ENCODE assay signal across 1 cellular context in genomic region chr11:124898711-124899110, GRCh38.
TF ChIP-seq lines count a peak whose summit lies in the region.

No MANE protein-coding gene starts in this region.

TF ChIP-seq in HepG2, 621 proteins besides CTCF, POLR2A, EP300 and RAD21 (continued from another document and continues in another):
- peak; percentile 80 for TF ChIP-seq PAXIP1 (CRISPR knock-in tag; conservative IDR thresholded peaks at IDR 0.05)
- TF ChIP-seq ELF1 (CRISPR knock-in tag; IDR thresholded peaks at IDR 0.05) = peak; percentile 67
- TF ChIP-seq ZNF407 (CRISPR knock-in tag; IDR thresholded peaks at IDR 0.05; ENCODE audit: not compliant biosample characterization) = no peak
- no peak for TF ChIP-seq ZBTB46 (CRISPR knock-in tag; IDR thresholded peaks at IDR 0.05; ENCODE audit: borderline replicate concordance)
- no peak for TF ChIP-seq ZSCAN12 (CRISPR knock-in tag; IDR thresholded peaks at IDR 0.05)
- TF ChIP-seq NFE2L2 (IDR thresholded peaks at IDR 0.05; ENCODE audit: low read length) = no peak
- TF ChIP-seq ZBTB10 (CRISPR knock-in tag; IDR thresholded peaks at IDR 0.05; ENCODE audit: borderline replicate concordance) = no peak
- no peak for TF ChIP-seq ZNF773 (CRISPR knock-in tag; IDR thresholded peaks at IDR 0.05; ENCODE audit: borderline replicate concordance)
- TF ChIP-seq DMAP1 (CRISPR knock-in tag; IDR thresholded peaks at IDR 0.05) = no peak
- TF ChIP-seq RAD51 (IDR thresholded peaks at IDR 0.05; ENCODE audit: borderline replicate concordance) = no peak
- no peak for TF ChIP-seq MTA1 (CRISPR knock-in tag; IDR thresholded peaks at IDR 0.05; ENCODE audit: borderline replicate concordance)
- no peak for TF ChIP-seq HNRNPUL1 (IDR thresholded peaks at IDR 0.05; ENCODE audit: low read depth, low read length)
- no peak for TF ChIP-seq ZNF780A (CRISPR knock-in tag; IDR thresholded peaks at IDR 0.05)
- no peak for TF ChIP-seq CSRNP2 (CRISPR knock-in tag; conservative IDR thresholded peaks at IDR 0.05; ENCODE audit: low read depth)
- no peak for TF ChIP-seq ZNF207 (IDR thresholded peaks at IDR 0.05; ENCODE audit: borderline replicate concordance)
- TF ChIP-seq ZBTB20 (CRISPR knock-in tag; IDR thresholded peaks at IDR 0.05; ENCODE audit: borderline replicate concordance, low read depth) = no peak
- no peak for TF ChIP-seq PITX1 (CRISPR knock-in tag; IDR thresholded peaks at IDR 0.05)
- TF ChIP-seq ATAD3A (CRISPR knock-in tag; IDR thresholded peaks at IDR 0.05) = no peak
- no peak for TF ChIP-seq ZNF574 (CRISPR knock-in tag; IDR thresholded peaks at IDR 0.05)
- no peak for TF ChIP-seq REST (IDR thresholded peaks at IDR 0.05; ENCODE audit: borderline replicate concordance in 1 of 2, low read depth in 1 of 2, low read length in 2 of 2)
- no peak for TF ChIP-seq KLF12 (CRISPR knock-in tag; IDR thresholded peaks at IDR 0.05; ENCODE audit: borderline replicate concordance)
- TF ChIP-seq ZNF501 (CRISPR knock-in tag; IDR thresholded peaks at IDR 0.05) = no peak
- no peak for TF ChIP-seq ZNF224 (CRISPR knock-in tag; IDR thresholded peaks at IDR 0.05)
- no peak for TF ChIP-seq RORA (CRISPR knock-in tag; IDR thresholded peaks at IDR 0.05)
- no peak for TF ChIP-seq ATF7-NPFF (CRISPR knock-in tag; IDR thresholded peaks at IDR 0.05; ENCODE audit: low read depth)
- no peak for TF ChIP-seq ZNF143 (CRISPR knock-in tag; IDR thresholded peaks at IDR 0.05)
- no peak for TF ChIP-seq PAWR (CRISPR knock-in tag; IDR thresholded peaks at IDR 0.05; ENCODE audit: borderline replicate concordance)
- TF ChIP-seq AKAP8 (CRISPR knock-in tag; IDR thresholded peaks at IDR 0.05) = no peak
- TF ChIP-seq SAP130 (CRISPR knock-in tag; IDR thresholded peaks at IDR 0.05; ENCODE audit: low read depth) = peak; percentile 34; the same call in 1 of the 2 replicates
